Comparison of ENCODE assay signal across 8 cellular contexts in the genomic region with DNA sequence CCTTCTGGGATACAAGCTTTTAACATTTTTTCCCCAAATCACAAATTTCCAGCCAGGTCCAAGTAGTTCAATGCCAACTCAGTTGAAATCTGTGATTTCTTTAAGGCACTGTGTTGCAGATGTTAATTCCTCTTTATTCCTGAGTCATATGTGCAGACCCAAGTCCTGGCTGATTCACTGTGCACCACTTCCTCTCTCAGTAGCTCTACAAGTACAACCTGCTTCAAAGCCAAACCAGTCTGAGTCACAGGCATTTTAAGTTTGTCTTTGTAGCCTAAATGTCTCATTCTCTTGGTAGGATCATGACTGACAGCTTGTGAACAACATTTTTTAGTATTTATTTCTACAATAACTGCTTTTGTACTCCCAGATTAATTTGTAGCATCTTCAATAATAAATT.
DNase-seq lines count a peak whose midpoint lies in the region; ATAC-seq and TF ChIP-seq lines count a peak whose summit lies in the region.

No MANE protein-coding gene starts in this region.

- peak; percentile 99 for ATAC-seq in activated T-cell treated with anti-CD3 and anti-CD28 coated beads, Interleukin-2, amount 50 U/mL, for 4 hours
- no peak for ATAC-seq in GM19397 (IDR thresholded peaks at IDR 0.05; ENCODE audit: unreplicated experiment)

- H3K9me2 ChIP-seq in Karpas-422 (replicated peaks; ENCODE audit: insufficient read depth, low read length) = no peaks in the 10 kb centered on the region

- peaks cover 33% of the 10 kb centered on the region for H3K4me1 Mint-ChIP-seq in activated T-cell treated with anti-CD3 and anti-CD28 coated beads, Interleukin-2, amount 50 U/mL, for 4 hours (ENCODE audit: low read depth)

- no peak overlapping the region for H2AFZ ChIP-seq in Karpas-422 (ENCODE audit: low read length)

- H3K27ac ChIP-seq in A673 (ENCODE audit: low read depth, low read length, poor library complexity, severe bottlenecking) = no peak overlapping the region
- H3K27ac ChIP-seq in Karpas-422 (ENCODE audit: low read length) = no peak overlapping the region

- H3K4me1 ChIP-seq in A673 (ENCODE audit: insufficient read depth, low read length, poor library complexity, severe bottlenecking) (no peaks in the 10 kb centered on the region), Karpas-422 (ENCODE audit: low read length) (no peaks in the 10 kb centered on the region)

- no peaks in the 10 kb centered on the region for H3K9me3 ChIP-seq in A673 (ENCODE audit: low read depth, low read length, poor library complexity, severe bottlenecking)
- no peaks in the 10 kb centered on the region for H3K9me3 ChIP-seq in Karpas-422 (ENCODE audit: low read length)

- H4K20me1 ChIP-seq in Karpas-422 (ENCODE audit: insufficient read depth, low read depth, low read length) = no peaks in the 10 kb centered on the region

- H3K27me3 ChIP-seq in A673 (replicated peaks; ENCODE audit: insufficient read depth, low read depth, low read length, poor library complexity) (no peaks in the 10 kb centered on the region), Karpas-422 (ENCODE audit: low read length) (no peaks in the 10 kb centered on the region)

- peak; percentile 42 for DNase-seq in A673 (ENCODE audit: low spot score)
- peak; percentile 95 for DNase-seq in HT1080 (ENCODE audit: low read depth)
- no peak for DNase-seq in activated T-cell treated with anti-CD3 and anti-CD28 coated beads, Interleukin-2, amount 50 U/mL, for 4 hours
- peak; percentile 61 for DNase-seq in islet precursor cell
- no peak for DNase-seq in Karpas-422
- DNase-seq in cardiac septum (ENCODE audit: low spot score) = no peak
- DNase-seq in NCI-H187 treated with DMSO at 0.1 percent for 48 hours (lab: John Stamatoyannopoulos, UW) = no peak

- no peak for TF ChIP-seq CTCF in A673 (conservative IDR thresholded peaks at IDR 0.05; ENCODE audit: low read depth, low read length)

- H3K36me3 Mint-ChIP-seq in activated T-cell treated with anti-CD3 and anti-CD28 coated beads, Interleukin-2, amount 50 U/mL, for 4 hours (ENCODE audit: insufficient read depth) = no peaks in the 10 kb centered on the region

- no TSS peak for BruUV-seq in A673 (replicated peaks; lab: Mats Ljungman, UMichigan)

- H3K4me3 Mint-ChIP-seq in activated T-cell treated with anti-CD3 and anti-CD28 coated beads, Interleukin-2, amount 50 U/mL, for 4 hours = no peak overlapping the region

- H3K9ac ChIP-seq in Karpas-422 (ENCODE audit: low read length) = no peak overlapping the region

- CTCF ChIA-PET in A673 (lab: Charles Lee) = interaction anchor here (0.7 kb wide), 1 partner anchor 27 kb away, joined by 4 read pairs; no protein-coding TSS in a partner anchor

- intact Hi-C loops in A673 (cut with micrococcal nuclease; ENCODE audit: unreplicated experiment) (no loop called here), cardiac septum (cut with DNase I) (no loop called here)

- no peak overlapping the region for H3K4me2 ChIP-seq in Karpas-422 (ENCODE audit: low read depth, low read length, poor library complexity, severe bottlenecking)

- no peaks in the 10 kb centered on the region for H3K27me3 Mint-ChIP-seq in activated T-cell treated with anti-CD3 and anti-CD28 coated beads, Interleukin-2, amount 50 U/mL, for 4 hours (ENCODE audit: low read depth)

- no peaks in the 10 kb centered on the region for H3K79me2 ChIP-seq in Karpas-422 (ENCODE audit: low read length)

- POLR2A ChIA-PET in A673 (lab: Charles Lee; ENCODE audit: low non-redundant PET) = no interaction called here

- no peaks in the 10 kb centered on the region for H3K36me3 ChIP-seq in A673 (ENCODE audit: insufficient read depth, low read length, poor library complexity, severe bottlenecking)
- H3K36me3 ChIP-seq in Karpas-422 (ENCODE audit: insufficient read depth, low read length) = no peaks in the 10 kb centered on the region

- no peaks in the 10 kb centered on the region for H3K9me3 Mint-ChIP-seq in activated T-cell treated with anti-CD3 and anti-CD28 coated beads, Interleukin-2, amount 50 U/mL, for 4 hours

- no peak overlapping the region for H3K4me3 ChIP-seq in A673 (ENCODE audit: low read depth, low read length, poor library complexity, severe bottlenecking)
- no peak overlapping the region for H3K4me3 ChIP-seq in Karpas-422 (ENCODE audit: low read length)

Comparison
In these comparisons a context has a peak if more than half of its experiments do, and no peak if none do; other contexts are left out.
1. DNase-seq: peak in A673 (single experiment), HT1080 (single experiment) and islet precursor cell (single experiment); none in activated T-cell treated with anti-CD3 and anti-CD28 coated beads, Interleukin-2, amount 50 U/mL, for 4 hours (single experiment), Karpas-422 (single experiment), cardiac septum (single experiment) and NCI-H187 treated with DMSO at 0.1 percent for 48 hours (single experiment).